9 cellular contexts compared by ENCODE assay signal in the genomic region with DNA sequence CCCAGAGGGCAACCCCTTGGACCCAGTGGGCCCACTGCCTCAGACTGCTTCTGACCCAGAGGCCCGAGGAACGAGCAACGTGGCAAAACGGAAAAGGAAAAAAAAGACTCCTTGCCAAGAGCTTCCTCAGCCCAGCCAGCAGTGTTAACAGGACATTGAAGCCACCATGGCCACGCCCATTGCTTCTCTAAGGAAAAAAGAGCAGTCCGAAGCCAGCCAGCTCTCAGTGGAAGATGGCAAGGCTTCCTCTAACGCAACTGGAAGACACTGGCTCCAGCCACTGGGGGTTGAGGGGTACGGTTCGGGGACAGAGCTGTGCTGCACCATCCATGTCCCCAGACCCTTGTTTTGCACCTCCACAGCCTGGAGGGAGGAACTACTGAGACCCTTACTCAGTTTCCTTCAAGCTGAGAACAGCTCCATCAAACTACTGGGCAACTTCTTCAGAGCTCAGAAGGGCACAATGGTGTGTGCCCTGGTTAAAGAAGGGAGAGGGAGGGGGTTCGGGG. TPM values are rescaled to one million over a fixed set of nuclear protein-coding genes. Genes with fewer than 3 reads are reported as not detected.
DNase-seq lines count a peak whose midpoint lies in the region; ATAC-seq, FAIRE-seq and TF ChIP-seq lines count a peak whose summit lies in the region.
"Had no signal": no experiment of that assay in that cellular context is flagged by ENCODE, and none has a peak within 500 bp of the region (broad histone marks: within the 10 kb centered on the region; RNA-seq: fewer than 3 reads in every experiment).

No MANE protein-coding gene starts in this region.

- POLR2A ChIA-PET in H1 (lab: Charles Lee; ENCODE audit: partially characterized antibody): interaction anchor here (1.0 to 3.4 kb wide), 8 partner anchors 8 to 102 kb away, joined by 3 to 25 read pairs (median 4); partner anchors contain the start of gene BMF

- H4K91ac ChIP-seq in H1 (replicated peaks; ENCODE audit: insufficient read length, low read length): peak overlapping the region; percentile 64

- CTCF ChIA-PET in H1 (lab: Charles Lee; ENCODE audit: partially characterized antibody): interaction anchor here (0.7 to 23.9 kb wide), 10 partner anchors 9 to 175 kb away, joined by 3 to 406 read pairs (median 6); partner anchors contain the start of genes BMF and SRP14

- no peak overlapping the region for H3K14ac ChIP-seq in H1 (ENCODE audit: insufficient read length)

- TF ChIP-seq POLR2A in H1 (IDR thresholded peaks at IDR 0.05; ENCODE audit: control extremely low read depth in 1 of 2, low read depth in 2 of 2, low read length in 2 of 2): no peak
- TF ChIP-seq POLR2A in H54 (IDR thresholded peaks at IDR 0.05; ENCODE audit: low read depth, low read length): no peak

- no peak overlapping the region for H3K56ac ChIP-seq in H1 (replicated peaks; ENCODE audit: insufficient read length, low read depth, low read length)

- DNase-seq in NCI-H2227 (lab: John Stamatoyannopoulos, UW; ENCODE audit: unreplicated experiment): peak; percentile 45
- no peak for DNase-seq in NCI-H2227 treated with DMSO at 0.1 percent for 48 hours (lab: John Stamatoyannopoulos, UW)
- DNase-seq in OCI-M1 (lab: John Stamatoyannopoulos, UW): peak; percentile 69
- DNase-seq in H1 (ENCODE audit: low read depth in 1 of 2, low spot score in 2 of 2): no peak
- no peak for DNase-seq in stimulated activated CD4-positive, alpha-beta T cell treated with anti-CD3 and anti-CD28 coated beads, Interleukin-15, amount 100 ng/mL, for 24 hours
- DNase-seq in H54 (ENCODE audit: insufficient read length, low spot score): no peak

- peak overlapping the region in 1 of 2 experiments; percentile 26; a peak in 1 of 4 replicates for H3K4me2 ChIP-seq in H1 (ENCODE audit: insufficient read depth in 1 of 2, low read depth in 2 of 2, low read length in 2 of 2)

- H3K4ac ChIP-seq in H1 (replicated peaks; ENCODE audit: insufficient read length, low read depth, low read length): no peak overlapping the region

- peaks cover 0 to 9% (median 2%) of the 10 kb centered on the region in 4 experiments; a peak in 4 of 8 replicates for H3K36me3 ChIP-seq in H1 (ENCODE audit: control insufficient read depth in 2 of 4, insufficient read depth in 4 of 4, low read length in 3 of 4)
- peaks cover 3% of the 10 kb centered on the region for H3K36me3 ChIP-seq in rectal smooth muscle tissue (ENCODE audit: control insufficient read depth, insufficient read depth, low read length)

- H3K4me1 ChIP-seq in H1 (replicated peaks in 1 of 4; ENCODE audit: control insufficient read depth in 3 of 4, insufficient read depth in 4 of 4, low read length in 3 of 4) (peaks cover 15 to 40% (median 28%) of the 10 kb centered on the region in 4 experiments), rectal smooth muscle tissue (ENCODE audit: control insufficient read depth, insufficient read depth, low read length) (peaks cover 87% of the 10 kb centered on the region)

- ATAC-seq in GM21723 (IDR thresholded peaks at IDR 0.05; ENCODE audit: unreplicated experiment): no peak

- no peaks in the 10 kb centered on the region for H3K9me3 ChIP-seq in H1 (ENCODE audit: insufficient read depth in 2 of 2, low read depth in 1 of 2, low read length in 1 of 2)

- H3K27ac ChIP-seq in H1 (ENCODE audit: low read depth, low read length) (no peak overlapping the region), rectal smooth muscle tissue (ENCODE audit: low read depth, low read length) (peak overlapping the region; percentile 82)

- FAIRE-seq in H1 (lab: Jason Lieb, UNC): no peak
- no peak for FAIRE-seq in H54 (lab: Jason Lieb, UNC)
- FAIRE-seq: TTC549 had no signal

- no peaks in the 10 kb centered on the region for H3K79me2 ChIP-seq in H1 (ENCODE audit: control insufficient read depth in 1 of 2, insufficient read depth in 2 of 2, low read length in 2 of 2)

- 0 out of 2 replicates have a peak overlapping the region, but pooled peaks have one; percentile 4 for H2BK12ac ChIP-seq in H1 (ENCODE audit: low read depth, low read length)

- H3K9ac ChIP-seq in H1 (replicated peaks in 1 of 4; ENCODE audit: extremely low read depth in 1 of 4, low read depth in 3 of 4, low read length in 3 of 4) (no peak overlapping the region), rectal smooth muscle tissue (ENCODE audit: low read length) (peak overlapping the region; percentile 6)

- H3K4me3 ChIP-seq in H1 (ENCODE audit: extremely low read depth in 1 of 4, insufficient read depth in 2 of 4, low read depth in 3 of 4, low read length in 4 of 4): no peak overlapping the region
- H3K4me3 ChIP-seq in rectal smooth muscle tissue (ENCODE audit: low read length): peak overlapping the region; percentile 29

- H2BK5ac ChIP-seq in H1 (ENCODE audit: low read depth, low read length): peak overlapping the region; percentile 55; the same call in 1 of the 2 replicates

- no peak overlapping the region for H4K5ac ChIP-seq in H1 (ENCODE audit: insufficient read length, low read depth, low read length)

- H4K8ac ChIP-seq in H1 (ENCODE audit: extremely low read depth, insufficient read depth, low read length): no peak overlapping the region

- TF ChIP-seq CTCF in H1 (IDR thresholded peaks at IDR 0.05; ENCODE audit: control extremely low read depth in 1 of 3, insufficient read depth in 1 of 3, low read depth in 1 of 3, low read length in 3 of 3): no peak

- 81% methylated on average over 10 of the region's 10 CpGs; no CpG with 5 or more reads in 1 of the 2 experiments for WGBS in H1 (ENCODE audit: extremely low coverage in 1 of 2, insufficient coverage in 1 of 2, insufficient read length in 1 of 2, insufficient replicate concordance in 2 of 2, low coverage in 1 of 2, low lambda C conversion rate in 2 of 2, missing lambda C conversion rate in 1 of 2), 2 experiments

- no peak overlapping the region; the same call in 1 of the 2 replicates for H3K18ac ChIP-seq in H1 (ENCODE audit: extremely low read depth, low read length)

- H2BK120ac ChIP-seq in H1 (replicated peaks; ENCODE audit: low read depth, low read length): no peak overlapping the region

- no peak overlapping the region for H2BK15ac ChIP-seq in H1 (ENCODE audit: low read length)

- TF ChIP-seq EP300 in H1 (IDR thresholded peaks at IDR 0.05; ENCODE audit: borderline replicate concordance in 1 of 2, low read depth in 2 of 2, low read length in 2 of 2): no peak

- H3K23me2 ChIP-seq in H1 (ENCODE audit: low read depth, low read length): no peaks in the 10 kb centered on the region

- peaks cover 0 to 2% of the 10 kb centered on the region in 2 experiments for H4K20me1 ChIP-seq in H1 (replicated peaks in 1 of 2; ENCODE audit: control insufficient read depth in 1 of 2, insufficient read depth in 2 of 2, low read length in 2 of 2)

- H3K27me3 ChIP-seq in H1 (replicated peaks in 1 of 4; ENCODE audit: control insufficient read depth in 3 of 4, extremely low read depth in 1 of 4, insufficient read depth in 3 of 4, low read length in 3 of 4): no peaks in the 10 kb centered on the region
- H3K27me3 ChIP-seq in rectal smooth muscle tissue (ENCODE audit: control insufficient read depth, insufficient read depth, low read length): no peaks in the 10 kb centered on the region

- H2AFZ ChIP-seq in H1 (ENCODE audit: low read length): no peak overlapping the region

- H2AK5ac ChIP-seq in H1 (ENCODE audit: low read depth, low read length): 0 out of 2 replicates have a peak overlapping the region, but pooled peaks have one; percentile 7

- H3K79me1 ChIP-seq in H1 (ENCODE audit: low read depth, low read length): no peaks in the 10 kb centered on the region; the same call in 1 of the 2 replicates

- no peak overlapping the region for H2BK20ac ChIP-seq in H1 (ENCODE audit: low read length)

- no peak for TF ChIP-seq RAD21 in H1 (IDR thresholded peaks at IDR 0.05 in 1 of 2, conservative IDR thresholded peaks at IDR 0.05 in 1 of 2; ENCODE audit: low read depth in 2 of 2, low read length in 2 of 2)

- no peak overlapping the region for H3K23ac ChIP-seq in H1 (ENCODE audit: insufficient read length)

TF ChIP-seq in H1, 55 proteins besides CTCF, POLR2A, EP300 and RAD21 (continues in another document):
- no peak for TF ChIP-seq GABPA (IDR thresholded peaks at IDR 0.05; ENCODE audit: borderline replicate concordance, insufficient read depth, low read length)
- no peak for TF ChIP-seq ASH2L (IDR thresholded peaks at IDR 0.05; ENCODE audit: low read length)
- no peak for TF ChIP-seq KDM1A (IDR thresholded peaks at IDR 0.05; ENCODE audit: borderline replicate concordance, low read length)
- no peak for TF ChIP-seq TAF7 (optimal IDR thresholded peaks at IDR 0.05; ENCODE audit: borderline replicate concordance, low read depth, low read length)
- TF ChIP-seq NANOG (IDR thresholded peaks at IDR 0.05; ENCODE audit: insufficient read depth, low read depth, low read length, poor library complexity, severe bottlenecking): no peak
- TF ChIP-seq SIN3A (conservative IDR thresholded peaks at IDR 0.05 in 1 of 2, IDR thresholded peaks at IDR 0.05 in 1 of 2; ENCODE audit: low read depth in 1 of 2, low read length in 2 of 2): no peak
- TF ChIP-seq CREB1 (IDR thresholded peaks at IDR 0.05): no peak
- TF ChIP-seq SP4 (IDR thresholded peaks at IDR 0.05; ENCODE audit: low read length): no peak
- TF ChIP-seq SRF (IDR thresholded peaks at IDR 0.05; ENCODE audit: low read depth, low read length): no peak
- no peak for TF ChIP-seq NRF1 (IDR thresholded peaks at IDR 0.05; ENCODE audit: low read depth, low read length)
- TF ChIP-seq RFX5 (IDR thresholded peaks at IDR 0.05; ENCODE audit: borderline replicate concordance, low read depth, low read length): no peak

RNA-seq across cellular contexts. Expression of gene BMF, which starts 10.7 kb away (rescaled TPM):
- 24.2 and 30.9 TPM in 2 replicates for total RNA-seq in H1 (2021; fragmentation: NEBNext Ultra II Directional; extraction: Animal tissue kit (Norgen Biotek cat#: 25700))
- polyA plus RNA-seq in H1 (2011; rRNA removed): 21.2 and 29.0 TPM in 2 replicates
- polyA plus RNA-seq in H1 (2011; cell fraction: cytosol; rRNA removed): 23.4 TPM
- 28.4 TPM for polyA plus RNA-seq in H1 (2011; cell fraction: nucleus; rRNA removed)
- polyA plus RNA-seq in H1 (2012, experiment 1 of 2): 20.6 to 25.4 TPM (median 23.4 TPM) in 4 replicates
- polyA plus RNA-seq in H1 (2012, experiment 2 of 2): 20.0 TPM
- 9.5 TPM for polyA plus RNA-seq in H1 (2013, experiment 1 of 2)
- 9.4 TPM for polyA plus RNA-seq in H1 (2013, experiment 2 of 2)
- polyA minus RNA-seq in H1 (2011; rRNA and poly(A)+ RNA removed): 36.9 and 38.5 TPM in 2 replicates
- polyA minus RNA-seq in H1 (2011; cell fraction: cytosol; rRNA and poly(A)+ RNA removed): 23.9 TPM
- 28.7 TPM for polyA minus RNA-seq in H1 (2011; cell fraction: nucleus; rRNA and poly(A)+ RNA removed)

RNA-seq across cellular contexts. Expression of gene SRP14, which starts 59.0 kb away (rescaled TPM):
- total RNA-seq in H1 (2021; fragmentation: NEBNext Ultra II Directional; extraction: Animal tissue kit (Norgen Biotek cat#: 25700)): 180 and 186 TPM in 2 replicates
- 121 and 223 TPM in 2 replicates for polyA plus RNA-seq in H1 (2011; rRNA removed)
- 315 TPM for polyA plus RNA-seq in H1 (2011; cell fraction: cytosol; rRNA removed)
- polyA plus RNA-seq in H1 (2011; cell fraction: nucleus; rRNA removed): 77.6 TPM
- polyA plus RNA-seq in H1 (2012, experiment 1 of 2): 220 to 294 TPM (median 265 TPM) in 4 replicates
- 56.5 TPM for polyA plus RNA-seq in H1 (2012, experiment 2 of 2)
- polyA plus RNA-seq in H1 (2013, experiment 1 of 2): 426 TPM
- polyA plus RNA-seq in H1 (2013, experiment 2 of 2): 449 TPM
- polyA minus RNA-seq in H1 (2011; rRNA and poly(A)+ RNA removed): 60.9 and 61.3 TPM in 2 replicates
- 75.2 TPM for polyA minus RNA-seq in H1 (2011; cell fraction: cytosol; rRNA and poly(A)+ RNA removed)
- polyA minus RNA-seq in H1 (2011; cell fraction: nucleus; rRNA and poly(A)+ RNA removed): 50.3 TPM

Comparison
In these comparisons a context has a peak if more than half of its experiments do, and no peak if none do; other contexts are left out.
1. DNase-seq: peak in NCI-H2227 (single experiment) and OCI-M1 (single experiment); none in NCI-H2227 treated with DMSO at 0.1 percent for 48 hours (single experiment), H1 (0 of 2), stimulated activated CD4-positive, alpha-beta T cell treated with anti-CD3 and anti-CD28 coated beads, Interleukin-15, amount 100 ng/mL, for 24 hours (single experiment) and H54 (single experiment).